13 cellular contexts compared by ENCODE assay signal in the genomic region with DNA sequence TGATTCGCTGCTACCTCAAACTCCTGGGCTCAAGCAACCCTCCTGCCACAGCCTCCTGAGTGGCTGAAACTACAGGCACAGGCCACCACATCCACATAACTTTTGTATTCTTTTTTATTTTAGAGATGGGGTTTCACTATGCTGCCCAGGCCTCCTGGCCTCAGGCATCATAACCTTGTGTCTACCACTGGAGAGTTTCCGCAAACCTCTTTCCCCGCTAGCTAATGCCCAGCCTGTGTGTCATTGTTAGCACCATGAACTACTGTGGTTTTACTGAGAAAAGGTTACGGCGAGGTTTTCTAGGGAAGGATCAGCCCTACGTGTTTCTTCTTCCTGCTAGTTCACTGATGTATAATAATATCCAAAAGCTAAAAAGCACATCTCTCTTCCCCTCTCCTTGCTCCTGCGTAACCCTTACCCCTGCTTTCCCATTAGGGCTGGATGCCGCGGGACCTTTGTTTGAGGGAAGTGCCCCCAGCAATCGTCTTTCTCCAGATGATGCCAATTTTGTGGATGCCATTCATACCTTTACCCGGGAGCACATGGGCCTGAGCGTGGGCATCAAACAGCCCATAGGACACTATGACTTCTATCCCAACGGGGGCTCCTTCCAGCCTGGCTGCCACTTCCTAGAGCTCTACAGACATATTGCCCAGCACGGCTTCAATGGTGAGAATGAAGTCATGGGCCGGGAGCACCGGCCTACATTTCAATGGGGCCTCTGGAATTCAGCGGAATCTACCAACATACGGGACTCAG.
A peak's percentile ranks its signal among the peaks of the same experiment; 100 is the strongest.
DNase-seq lines count a peak whose midpoint lies in the region; ATAC-seq and TF ChIP-seq lines count a peak whose summit lies in the region.
"Had no signal": no experiment of that assay in that cellular context is flagged by ENCODE, and none has a peak within 500 bp of the region (broad histone marks: within the 10 kb centered on the region; RNA-seq: fewer than 3 reads in every experiment).

No MANE protein-coding gene starts in this region.

- H3K4me1 Mint-ChIP-seq in mesothelial cell of epicardium (peaks cover 22% of the 10 kb centered on the region), WTC11 (no peaks in the 10 kb centered on the region)

- H3K9me3 Mint-ChIP-seq in mesothelial cell of epicardium (no peaks in the 10 kb centered on the region), WTC11 (no peaks in the 10 kb centered on the region)

- POLR2A ChIA-PET in WTC11 (lab: Charles Lee): no interaction called here

- H3K4me3 Mint-ChIP-seq in mesothelial cell of epicardium: no peak overlapping the region
- no peak overlapping the region for H3K4me3 Mint-ChIP-seq in WTC11

- H3K36me3 Mint-ChIP-seq in mesothelial cell of epicardium (no peaks in the 10 kb centered on the region), WTC11 (no peaks in the 10 kb centered on the region)

- H3K27ac Mint-ChIP-seq in mesothelial cell of epicardium (no peak overlapping the region), WTC11 (no peak overlapping the region)

- ATAC-seq in left lobe of liver (no peak), WTC11 (no peak)
- ATAC-seq: esophagus mucosa, GM12878 had no signal

- H3K27me3 Mint-ChIP-seq in mesothelial cell of epicardium (ENCODE audit: low read depth) (peaks cover 2% of the 10 kb centered on the region), WTC11 (ENCODE audit: low read depth) (no peaks in the 10 kb centered on the region)

- CTCF ChIA-PET in WTC11 (lab: Charles Lee): no interaction called here

- DNase-seq in stimulated activated CD4-positive, alpha-beta T cell treated with anti-CD3 and anti-CD28 coated beads, Interleukin-12 subunit alpha, Interleukin-12 subunit beta, amount 100 ng/mL, for 48 hours (ENCODE audit: low read depth in 2 of 3, low spot score in 1 of 3): peak; percentile 12 to 24 (median 20)
- no peak for DNase-seq in stimulated activated CD4-positive, alpha-beta T cell treated with anti-CD3 and anti-CD28 coated beads, Interleukin-4, amount 100 ng/mL, for 1 hour
- DNase-seq in activated T-cell treated with anti-CD3 and anti-CD28 coated beads for 4 hours (peak; percentile 11), left lobe of liver (ENCODE audit: low spot score) (peak; percentile 40), ureter (ENCODE audit: low spot score) (peak; percentile 31), SW 1271 (lab: John Stamatoyannopoulos, UW) (no peak), mesothelial cell of epicardium (ENCODE audit: low spot score in 2 of 2, unreplicated experiment in 2 of 2) (no peak), WTC11 (ENCODE audit: low spot score) (no peak)
- DNase-seq: kidney, NCI-H526, occipital lobe had no signal

- TF ChIP-seq CTCF in mesothelial cell of epicardium (IDR thresholded peaks at IDR 0.05; ENCODE audit: unreplicated experiment): no peak
- TF ChIP-seq CTCF in WTC11 (IDR thresholded peaks at IDR 0.05): no peak

TF ChIP-seq in WTC11, 78 proteins besides CTCF, POLR2A, EP300 and RAD21:
- TF ChIP-seq, protein P1, sequence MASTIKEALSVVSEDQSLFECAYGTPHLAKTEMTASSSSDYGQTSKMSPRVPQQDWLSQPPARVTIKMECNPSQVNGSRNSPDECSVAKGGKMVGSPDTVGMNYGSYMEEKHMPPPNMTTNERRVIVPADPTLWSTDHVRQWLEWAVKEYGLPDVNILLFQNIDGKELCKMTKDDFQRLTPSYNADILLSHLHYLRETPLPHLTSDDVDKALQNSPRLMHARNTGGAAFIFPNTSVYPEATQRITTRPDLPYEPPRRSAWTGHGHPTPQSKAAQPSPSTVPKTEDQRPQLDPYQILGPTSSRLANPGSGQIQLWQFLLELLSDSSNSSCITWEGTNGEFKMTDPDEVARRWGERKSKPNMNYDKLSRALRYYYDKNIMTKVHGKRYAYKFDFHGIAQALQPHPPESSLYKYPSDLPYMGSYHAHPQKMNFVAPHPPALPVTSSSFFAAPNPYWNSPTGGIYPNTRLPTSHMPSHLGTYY (CRISPR knock-in tag; IDR thresholded peaks at IDR 0.05): no peak
- TF ChIP-seq EMX1 (CRISPR knock-in tag; IDR thresholded peaks at IDR 0.05) (no peak), ELF4 (CRISPR knock-in tag; IDR thresholded peaks at IDR 0.05; ENCODE audit: low read depth) (no peak), ZNF232 (CRISPR knock-in tag; IDR thresholded peaks at IDR 0.05) (no peak), CREM (CRISPR knock-in tag; IDR thresholded peaks at IDR 0.05) (no peak), GTF2I (CRISPR knock-in tag; conservative IDR thresholded peaks at IDR 0.05) (no peak), IRF2 (CRISPR knock-in tag; IDR thresholded peaks at IDR 0.05; ENCODE audit: borderline replicate concordance, low read depth) (no peak), TEAD1 (CRISPR knock-in tag; IDR thresholded peaks at IDR 0.05) (no peak), TP53 (CRISPR knock-in tag; IDR thresholded peaks at IDR 0.05) (no peak), JAZF1 (CRISPR knock-in tag; IDR thresholded peaks at IDR 0.05) (no peak)
- TF ChIP-seq, protein P2, sequence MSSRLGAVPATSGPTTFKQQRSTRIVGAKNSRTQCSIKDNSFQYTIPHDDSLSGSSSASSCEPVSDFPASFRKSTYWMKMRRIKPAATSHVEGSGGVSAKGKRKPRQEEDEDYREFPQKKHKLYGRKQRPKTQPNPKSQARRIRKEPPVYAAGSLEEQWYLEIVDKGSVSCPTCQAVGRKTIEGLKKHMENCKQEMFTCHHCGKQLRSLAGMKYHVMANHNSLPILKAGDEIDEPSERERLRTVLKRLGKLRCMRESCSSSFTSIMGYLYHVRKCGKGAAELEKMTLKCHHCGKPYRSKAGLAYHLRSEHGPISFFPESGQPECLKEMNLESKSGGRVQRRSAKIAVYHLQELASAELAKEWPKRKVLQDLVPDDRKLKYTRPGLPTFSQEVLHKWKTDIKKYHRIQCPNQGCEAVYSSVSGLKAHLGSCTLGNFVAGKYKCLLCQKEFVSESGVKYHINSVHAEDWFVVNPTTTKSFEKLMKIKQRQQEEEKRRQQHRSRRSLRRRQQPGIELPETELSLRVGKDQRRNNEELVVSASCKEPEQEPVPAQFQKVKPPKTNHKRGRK (CRISPR knock-in tag; IDR thresholded peaks at IDR 0.05; ENCODE audit: borderline replicate concordance): no peak
- TF ChIP-seq, protein P3, sequence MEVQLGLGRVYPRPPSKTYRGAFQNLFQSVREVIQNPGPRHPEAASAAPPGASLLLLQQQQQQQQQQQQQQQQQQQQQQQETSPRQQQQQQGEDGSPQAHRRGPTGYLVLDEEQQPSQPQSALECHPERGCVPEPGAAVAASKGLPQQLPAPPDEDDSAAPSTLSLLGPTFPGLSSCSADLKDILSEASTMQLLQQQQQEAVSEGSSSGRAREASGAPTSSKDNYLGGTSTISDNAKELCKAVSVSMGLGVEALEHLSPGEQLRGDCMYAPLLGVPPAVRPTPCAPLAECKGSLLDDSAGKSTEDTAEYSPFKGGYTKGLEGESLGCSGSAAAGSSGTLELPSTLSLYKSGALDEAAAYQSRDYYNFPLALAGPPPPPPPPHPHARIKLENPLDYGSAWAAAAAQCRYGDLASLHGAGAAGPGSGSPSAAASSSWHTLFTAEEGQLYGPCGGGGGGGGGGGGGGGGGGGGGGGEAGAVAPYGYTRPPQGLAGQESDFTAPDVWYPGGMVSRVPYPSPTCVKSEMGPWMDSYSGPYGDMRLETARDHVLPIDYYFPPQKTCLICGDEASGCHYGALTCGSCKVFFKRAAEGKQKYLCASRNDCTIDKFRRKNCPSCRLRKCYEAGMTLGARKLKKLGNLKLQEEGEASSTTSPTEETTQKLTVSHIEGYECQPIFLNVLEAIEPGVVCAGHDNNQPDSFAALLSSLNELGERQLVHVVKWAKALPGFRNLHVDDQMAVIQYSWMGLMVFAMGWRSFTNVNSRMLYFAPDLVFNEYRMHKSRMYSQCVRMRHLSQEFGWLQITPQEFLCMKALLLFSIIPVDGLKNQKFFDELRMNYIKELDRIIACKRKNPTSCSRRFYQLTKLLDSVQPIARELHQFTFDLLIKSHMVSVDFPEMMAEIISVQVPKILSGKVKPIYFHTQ (CRISPR knock-in tag; IDR thresholded peaks at IDR 0.05): no peak
- TF ChIP-seq, protein P4, sequence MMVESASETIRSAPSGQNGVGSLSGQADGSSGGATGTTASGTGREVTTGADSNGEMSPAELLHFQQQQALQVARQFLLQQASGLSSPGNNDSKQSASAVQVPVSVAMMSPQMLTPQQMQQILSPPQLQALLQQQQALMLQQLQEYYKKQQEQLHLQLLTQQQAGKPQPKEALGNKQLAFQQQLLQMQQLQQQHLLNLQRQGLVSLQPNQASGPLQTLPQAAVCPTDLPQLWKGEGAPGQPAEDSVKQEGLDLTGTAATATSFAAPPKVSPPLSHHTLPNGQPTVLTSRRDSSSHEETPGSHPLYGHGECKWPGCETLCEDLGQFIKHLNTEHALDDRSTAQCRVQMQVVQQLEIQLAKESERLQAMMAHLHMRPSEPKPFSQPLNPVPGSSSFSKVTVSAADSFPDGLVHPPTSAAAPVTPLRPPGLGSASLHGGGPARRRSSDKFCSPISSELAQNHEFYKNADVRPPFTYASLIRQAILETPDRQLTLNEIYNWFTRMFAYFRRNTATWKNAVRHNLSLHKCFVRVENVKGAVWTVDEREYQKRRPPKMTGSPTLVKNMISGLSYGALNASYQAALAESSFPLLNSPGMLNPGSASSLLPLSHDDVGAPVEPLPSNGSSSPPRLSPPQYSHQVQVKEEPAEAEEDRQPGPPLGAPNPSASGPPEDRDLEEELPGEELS (CRISPR knock-in tag; IDR thresholded peaks at IDR 0.05): no peak

Comparison
In these comparisons a context has a peak if more than half of its experiments do, and no peak if none do; other contexts are left out.
1. DNase-seq: peak in stimulated activated CD4-positive, alpha-beta T cell treated with anti-CD3 and anti-CD28 coated beads, Interleukin-12 subunit alpha, Interleukin-12 subunit beta, amount 100 ng/mL, for 48 hours (3 of 3), activated T-cell treated with anti-CD3 and anti-CD28 coated beads for 4 hours (single experiment), left lobe of liver (single experiment) and ureter (single experiment); none in stimulated activated CD4-positive, alpha-beta T cell treated with anti-CD3 and anti-CD28 coated beads, Interleukin-4, amount 100 ng/mL, for 1 hour (single experiment), SW 1271 (0 of 2), mesothelial cell of epicardium (0 of 2) and WTC11 (single experiment).